22 cellular contexts compared by ENCODE assay signal in genomic region chr7:150734293-150734692, GRCh38. TPM values are rescaled to one million over a fixed set of nuclear protein-coding genes. Genes with fewer than 3 reads are reported as not detected.
A peak's percentile ranks its signal among the peaks of the same experiment; 100 is the strongest.
DNase-seq lines count a peak whose midpoint lies in the region; ATAC-seq and TF ChIP-seq lines count a peak whose summit lies in the region.
"Had no signal": no experiment of that assay in that cellular context is flagged by ENCODE, and none has a peak within 500 bp of the region (broad histone marks: within the 10 kb centered on the region; RNA-seq: fewer than 3 reads in every experiment).

No MANE protein-coding gene starts in this region.

- H2AFZ ChIP-seq in DND-41 (ENCODE audit: low read depth, low read length): no peak overlapping the region
- H2AFZ ChIP-seq: hepatocyte had no signal

- no peaks in the 10 kb centered on the region for H3K36me3 ChIP-seq in CD4-positive, CD25-positive, alpha-beta regulatory T cell (ENCODE audit: control insufficient read depth, insufficient read depth, low read length)
- H3K36me3 ChIP-seq in DND-41 (ENCODE audit: insufficient read depth, low read length): peaks cover 19% of the 10 kb centered on the region; the same call in 1 of the 2 replicates
- H3K36me3 ChIP-seq: prostate gland, transverse colon had no signal

- no peak for TF ChIP-seq CTCF in DND-41 (IDR thresholded peaks at IDR 0.05; ENCODE audit: borderline replicate concordance, extremely low read depth, low read length, poor library complexity, severe bottlenecking)

- no peaks in the 10 kb centered on the region for H4K20me1 ChIP-seq in DND-41 (ENCODE audit: insufficient read depth, low read length)

- H3K27me3 Mint-ChIP-seq in CD4-positive, CD25-positive, alpha-beta regulatory T cell: no peaks in the 10 kb centered on the region
- H3K27me3 Mint-ChIP-seq in activated naive CD8-positive, alpha-beta T cell treated with anti-CD3 and anti-CD28 coated beads for 36 hours: no peaks in the 10 kb centered on the region

- peaks cover 27% of the 10 kb centered on the region for H3K79me2 ChIP-seq in DND-41 (ENCODE audit: insufficient read depth, low read length)
- H3K79me2 ChIP-seq: hepatocyte had no signal

- H3K4me1 Mint-ChIP-seq in CD4-positive, CD25-positive, alpha-beta regulatory T cell: peaks cover 26 to 69% (median 65%) of the 10 kb centered on the region in 4 donors
- peaks cover 69% of the 10 kb centered on the region for H3K4me1 Mint-ChIP-seq in activated naive CD8-positive, alpha-beta T cell treated with anti-CD3 and anti-CD28 coated beads for 36 hours
- H3K4me1 Mint-ChIP-seq: nephron had no signal

- no peak overlapping the region for H3K4me2 ChIP-seq in DND-41 (ENCODE audit: insufficient read depth, low read length)
- H3K4me2 ChIP-seq: hepatocyte had no signal

- no peaks in the 10 kb centered on the region for H3K9me3 ChIP-seq in CD4-positive, CD25-positive, alpha-beta regulatory T cell (ENCODE audit: control insufficient read depth in 2 of 2, low read length in 2 of 2)
- H3K9me3 ChIP-seq in DND-41 (ENCODE audit: insufficient read depth, low read length, severe bottlenecking): no peaks in the 10 kb centered on the region
- H3K9me3 ChIP-seq: prostate gland, transverse colon had no signal

- peaks cover 0 to 4% (median 0%) of the 10 kb centered on the region in 7 donors for H3K9me3 Mint-ChIP-seq in CD4-positive, CD25-positive, alpha-beta regulatory T cell
- peaks cover 8% of the 10 kb centered on the region for H3K9me3 Mint-ChIP-seq in activated naive CD8-positive, alpha-beta T cell treated with anti-CD3 and anti-CD28 coated beads for 36 hours
- H3K9me3 Mint-ChIP-seq: activated B cell treated with CpG ODN at 0.5 μM for 24 hours, nephron had no signal

- H3K4me3 ChIP-seq in CD4-positive, CD25-positive, alpha-beta regulatory T cell (ENCODE audit: low read depth, low read length): peak overlapping the region; percentile 99
- no peak overlapping the region for H3K4me3 ChIP-seq in DND-41 (ENCODE audit: low read depth in 1 of 2, low read length in 2 of 2)
- H3K4me3 ChIP-seq: hepatocyte, prostate gland, transverse colon had no signal

- no peak for DNase-seq in CD4-positive, CD25-positive, alpha-beta regulatory T cell
- DNase-seq in DND-41 (no peak), MV-4-11 (lab: John Stamatoyannopoulos, UW) (peak; percentile 83), mucosa of gallbladder (ENCODE audit: low spot score) (no peak)
- DNase-seq in activated naive CD8-positive, alpha-beta T cell treated with anti-CD3 and anti-CD28 coated beads for 36 hours: no peak
- DNase-seq: activated B cell treated with CpG ODN at 0.5 μM for 24 hours; DMS 273 treated with DMSO at 0.1 percent for 48 hours; GF-D8; HCEC 1CT; NCI-H187; NK-92 treated with Interleukin-12 subunit alpha and Interleukin-12 subunit beta, amount 100 ng/mL, for 24 hours; small intestine; stimulated activated naive B cell treated with anti-CD40 and anti-IgM and Interleukin-4, amounts not matched to agents 10 μg/mL and 1 μg/mL and 100 μg/mL, for 72 hours; transverse colon had no signal

- H3K9ac ChIP-seq in DND-41 (ENCODE audit: low read depth, low read length): no peak overlapping the region

- ATAC-seq in CD4-positive, CD25-positive, alpha-beta regulatory T cell (ENCODE audit: low read depth in 2 of 2): no peak
- no peak for ATAC-seq in DND-41 (ENCODE audit: insufficient read depth, low read depth)
- no peak for ATAC-seq in GM21528 (IDR thresholded peaks at IDR 0.05; ENCODE audit: low FRiP score, unreplicated experiment)
- no peak for ATAC-seq in GM18520 (IDR thresholded peaks at IDR 0.05; ENCODE audit: unreplicated experiment)
- no peak for ATAC-seq in HG03196 (IDR thresholded peaks at IDR 0.05; ENCODE audit: unreplicated experiment)

- peak overlapping the region; percentile 29 for H3K27ac ChIP-seq in CD4-positive, CD25-positive, alpha-beta regulatory T cell (ENCODE audit: insufficient read depth, low read length, poor library complexity, severe bottlenecking)
- H3K27ac ChIP-seq in DND-41 (ENCODE audit: low read length): peak overlapping the region; percentile 4; the same call in 1 of the 2 replicates
- H3K27ac ChIP-seq: hepatocyte, prostate gland, transverse colon had no signal

- no peaks in the 10 kb centered on the region for H3K27me3 ChIP-seq in CD4-positive, CD25-positive, alpha-beta regulatory T cell (ENCODE audit: control insufficient read depth, insufficient read depth, low read length)
- H3K27me3 ChIP-seq in DND-41 (ENCODE audit: insufficient read depth, low read length, poor library complexity): no peaks in the 10 kb centered on the region
- H3K27me3 ChIP-seq: transverse colon had no signal

- peaks cover 51% of the 10 kb centered on the region for H3K4me1 ChIP-seq in CD4-positive, CD25-positive, alpha-beta regulatory T cell (ENCODE audit: control insufficient read depth, insufficient read depth, low read length, poor library complexity, severe bottlenecking)
- peaks cover 81% of the 10 kb centered on the region for H3K4me1 ChIP-seq in DND-41 (ENCODE audit: insufficient read depth, low read length)
- H3K4me1 ChIP-seq: prostate gland had no signal

- H3K36me3 Mint-ChIP-seq in CD4-positive, CD25-positive, alpha-beta regulatory T cell: peaks cover 16% of the 10 kb centered on the region
- peaks cover 37% of the 10 kb centered on the region for H3K36me3 Mint-ChIP-seq in activated naive CD8-positive, alpha-beta T cell treated with anti-CD3 and anti-CD28 coated beads for 36 hours
- H3K36me3 Mint-ChIP-seq: stimulated activated naive B cell treated with anti-CD40 and anti-IgM and Interleukin-4, amounts not matched to agents 10 μg/mL and 1 μg/mL and 100 μg/mL, for 72 hours had no signal

- H3K27ac Mint-ChIP-seq in CD4-positive, CD25-positive, alpha-beta regulatory T cell: peak overlapping the region; percentile 85 to 97 (median 91)
- peak overlapping the region; percentile 96 for H3K27ac Mint-ChIP-seq in activated naive CD8-positive, alpha-beta T cell treated with anti-CD3 and anti-CD28 coated beads for 36 hours
- H3K27ac Mint-ChIP-seq: activated B cell treated with CpG ODN at 0.5 μM for 24 hours; nephron; stimulated activated naive B cell treated with anti-CD40 and anti-IgM and Interleukin-4, amounts not matched to agents 10 μg/mL and 1 μg/mL and 100 μg/mL, for 72 hours had no signal

- peak overlapping the region; percentile 16 to 98 (median 96) for H3K4me3 Mint-ChIP-seq in CD4-positive, CD25-positive, alpha-beta regulatory T cell
- H3K4me3 Mint-ChIP-seq in activated naive CD8-positive, alpha-beta T cell treated with anti-CD3 and anti-CD28 coated beads for 36 hours: no peak overlapping the region
- H3K4me3 Mint-ChIP-seq: activated B cell treated with CpG ODN at 0.5 μM for 24 hours; nephron; stimulated activated naive B cell treated with anti-CD40 and anti-IgM and Interleukin-4, amounts not matched to agents 10 μg/mL and 1 μg/mL and 100 μg/mL, for 72 hours had no signal

RNA-seq across cellular contexts. Expression of gene GIMAP5, which starts 2.9 kb away (rescaled TPM):
- total RNA-seq in CD4-positive, CD25-positive, alpha-beta regulatory T cell: 37.4 TPM
- 100 to 1,000 TPM; 249 to 539 (median 320) TPM for polyA plus RNA-seq in CD4-positive, CD25-positive, alpha-beta regulatory T cell
- total RNA-seq in activated naive CD8-positive, alpha-beta T cell treated with anti-CD3 and anti-CD28 coated beads for 36 hours: 10 to 100 TPM; 47.1 to 48.2 TPM
- 9.8 TPM for total RNA-seq in mucosa of gallbladder
- total RNA-seq: M059J had no signal
- polyA plus RNA-seq: keratinocyte had no signal

RNA-seq across cellular contexts. Expression of gene GIMAP1, which starts 17.9 kb away (rescaled TPM):
- 17.1 TPM for total RNA-seq in CD4-positive, CD25-positive, alpha-beta regulatory T cell
- polyA plus RNA-seq in CD4-positive, CD25-positive, alpha-beta regulatory T cell: 10 to 100 TPM; 48.4 to 90.0 (median 64.6) TPM
- total RNA-seq in activated naive CD8-positive, alpha-beta T cell treated with anti-CD3 and anti-CD28 coated beads for 36 hours: 1 to 10 TPM; 6.1 to 6.2 TPM
- 5.1 TPM for total RNA-seq in mucosa of gallbladder
- total RNA-seq: hepatocyte had no signal
- polyA plus RNA-seq: keratinocyte had no signal

RNA-seq across cellular contexts. Expression of gene GIMAP2, which starts 48.8 kb away (rescaled TPM):
- 95.1 TPM for total RNA-seq in CD4-positive, CD25-positive, alpha-beta regulatory T cell
- polyA plus RNA-seq in CD4-positive, CD25-positive, alpha-beta regulatory T cell: 100 to 1,000 TPM in 2 of 4 donors, 10 to 100 TPM in 2; 79.0 to 142 (median 110) TPM
- total RNA-seq in activated naive CD8-positive, alpha-beta T cell treated with anti-CD3 and anti-CD28 coated beads for 36 hours: 10 to 100 TPM; 40.7 to 41.2 TPM
- 19.1 TPM for total RNA-seq in mucosa of gallbladder
